22 cellular contexts compared by ENCODE assay signal in the genomic region with DNA sequence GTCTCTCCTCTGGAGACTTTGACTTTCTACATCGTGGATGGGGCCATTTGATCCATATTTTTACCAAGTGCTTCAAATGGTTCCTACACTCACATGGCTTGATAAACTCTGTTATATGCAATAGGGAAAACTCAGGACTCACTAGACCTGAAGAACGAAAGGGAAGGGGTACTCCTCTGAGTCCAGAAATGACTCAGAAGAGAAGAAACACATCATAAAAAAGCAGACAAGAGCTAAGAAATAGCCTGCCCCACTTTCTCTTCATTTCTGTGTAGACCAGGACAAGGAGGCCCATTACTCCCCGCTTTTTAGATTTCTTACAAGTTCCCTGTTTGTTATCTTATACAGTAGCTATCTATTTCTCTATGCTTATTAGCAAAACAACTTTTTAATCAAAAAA.
DNase-seq lines count a peak whose midpoint lies in the region; ATAC-seq and TF ChIP-seq lines count a peak whose summit lies in the region.
"Had no signal": no experiment of that assay in that cellular context is flagged by ENCODE, and none has a peak within 500 bp of the region (broad histone marks: within the 10 kb centered on the region; RNA-seq: fewer than 3 reads in every experiment).

No MANE protein-coding gene starts in this region.

- H3K36me3 ChIP-seq in OCI-LY3 (replicated peaks; ENCODE audit: low read depth, low read length) (no peaks in the 10 kb centered on the region), esophagus muscularis mucosa (no peaks in the 10 kb centered on the region)
- H3K36me3 ChIP-seq: BE2C; BLaER1 treated with 17β-estradiol and CSF1 and Interleukin-3, amounts not matched to agents 10 nM and 100 nM had no signal

- no peak overlapping the region for H3K9ac ChIP-seq in OCI-LY3 (ENCODE audit: low read length)
- H3K9ac ChIP-seq: BLaER1 treated with 17β-estradiol and CSF1 and Interleukin-3, amounts not matched to agents 10 nM and 100 nM; GM23248 had no signal

- no peak overlapping the region for H2AFZ ChIP-seq in OCI-LY3 (ENCODE audit: low read depth, low read length)
- H2AFZ ChIP-seq: GM23248 had no signal

- H3K4me1 ChIP-seq in OCI-LY3 (ENCODE audit: low read length) = peaks cover 9% of the 10 kb centered on the region
- H3K4me1 ChIP-seq in esophagus muscularis mucosa = no peaks in the 10 kb centered on the region
- H3K4me1 ChIP-seq: A549; BLaER1 treated with 17β-estradiol and CSF1 and Interleukin-3, amounts not matched to agents 10 nM and 100 nM had no signal

- no peak for TF ChIP-seq CTCF in OCI-LY3 (IDR thresholded peaks at IDR 0.05; ENCODE audit: low read depth, low read length)
- no peak for TF ChIP-seq CTCF in esophagus muscularis mucosa (IDR thresholded peaks at IDR 0.05)

- H3K4me1 Mint-ChIP-seq in stimulated activated naive CD8-positive, alpha-beta T cell treated with anti-CD3 and anti-CD28 coated beads, Interleukin-15, amount 100 ng/mL, for 72 hours = no peaks in the 10 kb centered on the region
- no peaks in the 10 kb centered on the region for H3K4me1 Mint-ChIP-seq in activated naive CD4-positive, alpha-beta T cell treated with anti-CD3 and anti-CD28 coated beads for 36 hours (ENCODE audit: low read depth)
- H3K4me1 Mint-ChIP-seq: CD14-positive monocyte; CD8-positive, alpha-beta memory T cell had no signal

- no peak overlapping the region for H3K4me3 Mint-ChIP-seq in stimulated activated naive CD8-positive, alpha-beta T cell treated with anti-CD3 and anti-CD28 coated beads, Interleukin-15, amount 100 ng/mL, for 72 hours
- no peak overlapping the region for H3K4me3 Mint-ChIP-seq in activated naive CD4-positive, alpha-beta T cell treated with anti-CD3 and anti-CD28 coated beads for 36 hours
- H3K4me3 Mint-ChIP-seq: CD14-positive monocyte; CD4-positive, alpha-beta T cell; CD8-positive, alpha-beta memory T cell; H9 had no signal

- DNase-seq in esophagus muscularis mucosa (ENCODE audit: extremely low spot score) = peak; percentile 24
- no peak for DNase-seq in stimulated activated naive CD8-positive, alpha-beta T cell treated with anti-CD3 and anti-CD28 coated beads, Interleukin-15, amount 100 ng/mL, for 72 hours
- DNase-seq in activated naive CD4-positive, alpha-beta T cell treated with anti-CD3 and anti-CD28 coated beads for 36 hours = no peak
- DNase-seq: 8988T; ACHN; AML-193; BE2C; CD4-positive, alpha-beta T cell; CD8-positive, alpha-beta memory T cell; DMS 273 treated with DMSO at 0.1 percent for 48 hours; DMS79; EL; GDM1; GM23248; H9 had no signal

- H3K4me2 ChIP-seq in OCI-LY3 (ENCODE audit: low read length) = peak overlapping the region; percentile 24; the same call in 1 of the 2 replicates
- H3K4me2 ChIP-seq: A549; BLaER1 treated with 17β-estradiol and CSF1 and Interleukin-3, amounts not matched to agents 10 nM and 100 nM had no signal

- H3K27ac ChIP-seq in OCI-LY3 (ENCODE audit: low read length) (no peak overlapping the region), esophagus muscularis mucosa (replicated peaks in 1 of 4) (no peak overlapping the region)
- H3K27ac ChIP-seq: A549; BLaER1 treated with 17β-estradiol and CSF1 and Interleukin-3, amounts not matched to agents 10 nM and 100 nM; GM23248 had no signal

- ATAC-seq in GM18868 (IDR thresholded peaks at IDR 0.05; ENCODE audit: unreplicated experiment) (peak; percentile 83), HG03565 (IDR thresholded peaks at IDR 0.05; ENCODE audit: unreplicated experiment) (no peak)
- ATAC-seq in stimulated activated naive CD8-positive, alpha-beta T cell treated with anti-CD3 and anti-CD28 coated beads, Interleukin-15, amount 100 ng/mL, for 72 hours = no peak
- ATAC-seq: A549, HCT116 had no signal

- peaks cover 9% of the 10 kb centered on the region for H3K27me3 Mint-ChIP-seq in stimulated activated naive CD8-positive, alpha-beta T cell treated with anti-CD3 and anti-CD28 coated beads, Interleukin-15, amount 100 ng/mL, for 72 hours
- no peaks in the 10 kb centered on the region for H3K27me3 Mint-ChIP-seq in activated naive CD4-positive, alpha-beta T cell treated with anti-CD3 and anti-CD28 coated beads for 36 hours (ENCODE audit: low read depth)
- H3K27me3 Mint-ChIP-seq: CD4-positive, alpha-beta T cell had no signal

- CTCF ChIA-PET in activated naive CD4-positive, alpha-beta T cell treated with anti-CD3 and anti-CD28 coated beads for 36 hours (lab: Charles Lee) = no interaction called here

- H3K9me3 ChIP-seq in OCI-LY3 (ENCODE audit: insufficient read depth, low read length) (no peaks in the 10 kb centered on the region), esophagus muscularis mucosa (peaks cover 0 to 7% (median 3%) of the 10 kb centered on the region in 4 donors)
- H3K9me3 ChIP-seq: A549, BE2C had no signal

- H3K27ac Mint-ChIP-seq in stimulated activated naive CD8-positive, alpha-beta T cell treated with anti-CD3 and anti-CD28 coated beads, Interleukin-15, amount 100 ng/mL, for 72 hours = no peak overlapping the region
- H3K27ac Mint-ChIP-seq in activated naive CD4-positive, alpha-beta T cell treated with anti-CD3 and anti-CD28 coated beads for 36 hours = no peak overlapping the region
- H3K27ac Mint-ChIP-seq: CD14-positive monocyte; CD4-positive, alpha-beta T cell had no signal

- H3K27me3 ChIP-seq in OCI-LY3 (ENCODE audit: low read depth, low read length) (no peaks in the 10 kb centered on the region; the same call in 1 of the 2 replicates), esophagus muscularis mucosa (no peaks in the 10 kb centered on the region)
- H3K27me3 ChIP-seq: BE2C; BLaER1 treated with 17β-estradiol and CSF1 and Interleukin-3, amounts not matched to agents 10 nM and 100 nM had no signal

- no peak overlapping the region for H3K4me3 ChIP-seq in OCI-LY3 (ENCODE audit: low read length)
- no peak overlapping the region for H3K4me3 ChIP-seq in esophagus muscularis mucosa
- H3K4me3 ChIP-seq: A549; BLaER1 treated with 17β-estradiol and CSF1 and Interleukin-3, amounts not matched to agents 10 nM and 100 nM; GM23248 had no signal

- intact Hi-C loops in esophagus muscularis mucosa (cut with DNase I) = no loop called here
- intact Hi-C loops in activated naive CD4-positive, alpha-beta T cell treated with anti-CD3 and anti-CD28 coated beads for 36 hours (cut with micrococcal nuclease) = no loop called here

- peaks cover 5 to 11% of the 10 kb centered on the region in 2 donors for H3K9me3 Mint-ChIP-seq in stimulated activated naive CD8-positive, alpha-beta T cell treated with anti-CD3 and anti-CD28 coated beads, Interleukin-15, amount 100 ng/mL, for 72 hours
- H3K9me3 Mint-ChIP-seq in activated naive CD4-positive, alpha-beta T cell treated with anti-CD3 and anti-CD28 coated beads for 36 hours = no peaks in the 10 kb centered on the region
- H3K9me3 Mint-ChIP-seq: CD4-positive, alpha-beta T cell had no signal

- 87% methylated on average over 3 of the region's 3 CpGs for WGBS in esophagus muscularis mucosa

- no peak for TF ChIP-seq EP300 in esophagus muscularis mucosa (IDR thresholded peaks at IDR 0.05)

- H4K20me1 ChIP-seq in OCI-LY3 (ENCODE audit: insufficient read depth, low read length) = no peaks in the 10 kb centered on the region
- H4K20me1 ChIP-seq: BLaER1 treated with 17β-estradiol and CSF1 and Interleukin-3, amounts not matched to agents 10 nM and 100 nM had no signal

- no peaks in the 10 kb centered on the region for H3K79me2 ChIP-seq in OCI-LY3 (ENCODE audit: low read length)

- no peaks in the 10 kb centered on the region for H3K36me3 Mint-ChIP-seq in activated naive CD4-positive, alpha-beta T cell treated with anti-CD3 and anti-CD28 coated beads for 36 hours (ENCODE audit: low read depth)
- H3K36me3 Mint-ChIP-seq: CD14-positive monocyte; CD8-positive, alpha-beta memory T cell had no signal

- no peak for TF ChIP-seq POLR2A in esophagus muscularis mucosa (IDR thresholded peaks at IDR 0.05; ENCODE audit: low read depth)
